In the genomic region with DNA sequence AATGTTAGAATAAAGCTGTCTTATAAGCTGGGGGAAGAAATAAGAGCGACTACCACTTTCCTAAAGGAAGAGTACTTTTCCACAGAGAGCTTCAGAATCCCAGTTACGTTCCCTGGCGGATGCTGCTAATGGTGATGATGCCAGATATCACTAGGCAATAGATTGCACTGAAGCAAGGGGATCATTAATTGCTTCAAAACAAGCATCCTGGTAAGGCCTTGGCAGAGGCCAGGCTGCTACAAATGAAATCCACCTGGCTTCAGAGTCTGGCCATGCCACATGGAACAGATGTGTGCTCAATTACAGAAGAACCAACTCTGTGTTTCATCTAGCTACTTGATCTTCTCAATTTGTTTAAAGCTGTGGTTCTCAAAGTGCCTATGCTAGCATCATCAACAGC, we compare ENCODE assay signal across 1 cellular context.
TF ChIP-seq lines count a peak whose summit lies in the region.

No MANE protein-coding gene starts in this region.

TF ChIP-seq in IMR-90, 13 proteins besides CTCF, POLR2A, EP300 and RAD21 (continued from another document):
- TF ChIP-seq, protein P1, sequence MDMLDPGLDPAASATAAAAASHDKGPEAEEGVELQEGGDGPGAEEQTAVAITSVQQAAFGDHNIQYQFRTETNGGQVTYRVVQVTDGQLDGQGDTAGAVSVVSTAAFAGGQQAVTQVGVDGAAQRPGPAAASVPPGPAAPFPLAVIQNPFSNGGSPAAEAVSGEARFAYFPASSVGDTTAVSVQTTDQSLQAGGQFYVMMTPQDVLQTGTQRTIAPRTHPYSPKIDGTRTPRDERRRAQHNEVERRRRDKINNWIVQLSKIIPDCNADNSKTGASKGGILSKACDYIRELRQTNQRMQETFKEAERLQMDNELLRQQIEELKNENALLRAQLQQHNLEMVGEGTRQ (IDR thresholded peaks at IDR 0.05; ENCODE audit: low read depth, low read length) = no peak
TF ChIP-seq in IMR-90: peak in this region for 0.
